18 cellular contexts compared by ENCODE assay signal in genomic region chr2:174772492-174772801, GRCh38. TPM values are rescaled to one million over a fixed set of nuclear protein-coding genes. Genes with fewer than 3 reads are reported as not detected.
DNase-seq lines count a peak whose midpoint lies in the region; ATAC-seq and TF ChIP-seq lines count a peak whose summit lies in the region.
"Had no signal": no experiment of that assay in that cellular context is flagged by ENCODE, and none has a peak within 500 bp of the region (broad histone marks: within the 10 kb centered on the region; RNA-seq: fewer than 3 reads in every experiment).

No MANE protein-coding gene starts in this region.

- TF ChIP-seq EP300 in sigmoid colon (IDR thresholded peaks at IDR 0.05): no peak

- ATAC-seq in GM23338: no peak
- ATAC-seq in PC-3: no peak
- ATAC-seq in mucosa of descending colon: no peak
- ATAC-seq: activated CD4-positive, CD25-positive, alpha-beta regulatory T cell treated with anti-CD3 and anti-CD28 coated beads, Interleukin-2, amount 50 U/mL, for 24 hours had no signal

- H3K9me2 ChIP-seq in GM23338 (ENCODE audit: insufficient read depth): 0 out of 2 replicates have a peak, but pooled peaks cover 5% of the 10 kb centered on the region
- no peaks in the 10 kb centered on the region for H3K9me2 ChIP-seq in PC-3 (replicated peaks; ENCODE audit: low read length)
- H3K9me2 ChIP-seq in hepatocyte (replicated peaks; ENCODE audit: insufficient read depth): no peaks in the 10 kb centered on the region

- H3K4me3 ChIP-seq in GM23338: no peak overlapping the region
- H3K4me3 ChIP-seq in PC-3 (ENCODE audit: low read length): no peak overlapping the region
- H3K4me3 ChIP-seq in hepatocyte: no peak overlapping the region
- H3K4me3 ChIP-seq in parathyroid adenoma (ENCODE audit: low read depth, low read length): no peak overlapping the region
- no peak overlapping the region for H3K4me3 ChIP-seq in mucosa of descending colon
- H3K4me3 ChIP-seq in sigmoid colon: no peak overlapping the region
- no peak overlapping the region for H3K4me3 ChIP-seq in Caco-2 (ENCODE audit: low read depth, low read length)

- no peaks in the 10 kb centered on the region for H3K9me3 Mint-ChIP-seq in GM23338
- H3K9me3 Mint-ChIP-seq in Caco-2 (ENCODE audit: unreplicated experiment): no peaks in the 10 kb centered on the region
- H3K9me3 Mint-ChIP-seq: activated naive CD4-positive, alpha-beta T cell treated with anti-CD3 and anti-CD28 coated beads, Interleukin-2, amount 50 U/mL, for 24 hours had no signal

- H3K4me1 Mint-ChIP-seq in GM23338: peaks cover 55% of the 10 kb centered on the region
- no peaks in the 10 kb centered on the region for H3K4me1 Mint-ChIP-seq in Caco-2 (ENCODE audit: low read depth, unreplicated experiment)

- H2AFZ ChIP-seq in GM23338: peak overlapping the region; percentile 4
- peak overlapping the region; percentile 67; the same call in 1 of the 2 replicates for H2AFZ ChIP-seq in PC-3 (ENCODE audit: low read length)
- H2AFZ ChIP-seq in hepatocyte: peak overlapping the region; percentile 60
- peak overlapping the region; percentile 90 for H2AFZ ChIP-seq in parathyroid adenoma

- H3F3A ChIP-seq in GM23338 (replicated peaks; ENCODE audit: low read depth) (peaks cover 23% of the 10 kb centered on the region), PC-3 (ENCODE audit: low read length, unreplicated experiment) (no peaks in the 10 kb centered on the region)

- H3K9ac ChIP-seq in PC-3 (ENCODE audit: low read length) (no peak overlapping the region), parathyroid adenoma (no peak overlapping the region)

- H3K27ac Mint-ChIP-seq in GM23338 (peak overlapping the region; percentile 95), Caco-2 (ENCODE audit: unreplicated experiment) (no peak overlapping the region)
- H3K27ac Mint-ChIP-seq: activated naive CD4-positive, alpha-beta T cell treated with anti-CD3 and anti-CD28 coated beads, Interleukin-2, amount 50 U/mL, for 24 hours had no signal

- H3K4me2 ChIP-seq in GM23338 (peak overlapping the region; percentile 28), PC-3 (ENCODE audit: low read length) (no peak overlapping the region), hepatocyte (no peak overlapping the region), parathyroid adenoma (ENCODE audit: low read length) (no peak overlapping the region)

- CTCF ChIA-PET in PC-3 (lab: Charles Lee): interaction anchor here (0.6 to 3.1 kb wide), 4 partner anchors 23 to 603 kb away, joined by 3 to 28 read pairs (median 8); no protein-coding TSS in a partner anchor
- CTCF ChIA-PET in Caco-2 (lab: Charles Lee): interaction anchor here (1.6 to 2.5 kb wide), 2 partner anchors 73 to 212 kb away, joined by 11 to 25 read pairs; no protein-coding TSS in a partner anchor

- BruUV-seq in PC-3 (replicated peaks; lab: Mats Ljungman, UMichigan): no TSS peak
- BruUV-seq in Caco-2 (replicated peaks; lab: Mats Ljungman, UMichigan): no TSS peak

- H3K4me3 Mint-ChIP-seq in GM23338 (peak overlapping the region; percentile 10; the same call in 1 of the 3 replicates), Caco-2 (ENCODE audit: unreplicated experiment) (no peak overlapping the region)
- H3K4me3 Mint-ChIP-seq: activated naive CD4-positive, alpha-beta T cell treated with anti-CD3 and anti-CD28 coated beads, Interleukin-2, amount 50 U/mL, for 24 hours had no signal

- WGBS in hepatocyte (ENCODE audit: low lambda C conversion rate, missing lambda C conversion rate): 85% methylated on average over 5 of the region's 5 CpGs
- WGBS in sigmoid colon, 2 donors: 75 to 79% methylated on average over 5 of the region's 5 CpGs

- H3K36me3 Mint-ChIP-seq in GM23338 (ENCODE audit: low read depth): no peaks in the 10 kb centered on the region; the same call in 2 of the 3 replicates
- no peaks in the 10 kb centered on the region for H3K36me3 Mint-ChIP-seq in Caco-2 (ENCODE audit: insufficient read depth, unreplicated experiment)
- H3K36me3 Mint-ChIP-seq: activated naive CD4-positive, alpha-beta T cell treated with anti-CD3 and anti-CD28 coated beads, Interleukin-2, amount 50 U/mL, for 24 hours had no signal

- H3K27me3 Mint-ChIP-seq in GM23338 (ENCODE audit: insufficient read depth, low read depth, poor library complexity) (peaks cover 9% of the 10 kb centered on the region), Caco-2 (ENCODE audit: insufficient read depth, unreplicated experiment) (peaks cover 2% of the 10 kb centered on the region)
- H3K27me3 Mint-ChIP-seq: activated naive CD4-positive, alpha-beta T cell treated with anti-CD3 and anti-CD28 coated beads, Interleukin-2, amount 50 U/mL, for 24 hours had no signal

- no peak for TF ChIP-seq POLR2A in sigmoid colon (IDR thresholded peaks at IDR 0.05)

- H3K4me1 ChIP-seq in GM23338 (ENCODE audit: insufficient read depth): peaks cover 35% of the 10 kb centered on the region
- peaks cover 8% of the 10 kb centered on the region; the same call in 1 of the 2 replicates for H3K4me1 ChIP-seq in PC-3 (ENCODE audit: insufficient read depth, low read length)
- peaks cover 22% of the 10 kb centered on the region for H3K4me1 ChIP-seq in hepatocyte (ENCODE audit: insufficient read depth)
- H3K4me1 ChIP-seq in parathyroid adenoma: peaks cover 11% of the 10 kb centered on the region
- H3K4me1 ChIP-seq in mucosa of descending colon (ENCODE audit: low read depth): no peaks in the 10 kb centered on the region
- peaks cover 0 to 20% (median 5%) of the 10 kb centered on the region in 4 donors for H3K4me1 ChIP-seq in sigmoid colon
- H3K4me1 ChIP-seq in Caco-2: peaks cover 5% of the 10 kb centered on the region; the same call in 1 of the 2 replicates

- H4K20me1 ChIP-seq in GM23338 (replicated peaks; ENCODE audit: insufficient read depth) (no peaks in the 10 kb centered on the region), PC-3 (ENCODE audit: low read length) (no peaks in the 10 kb centered on the region), hepatocyte (ENCODE audit: insufficient read depth, poor library complexity, severe bottlenecking) (no peaks in the 10 kb centered on the region)

- H3K79me2 ChIP-seq in GM23338 (replicated peaks; ENCODE audit: insufficient read depth): no peaks in the 10 kb centered on the region
- H3K79me2 ChIP-seq in PC-3 (ENCODE audit: low read length): no peaks in the 10 kb centered on the region
- no peaks in the 10 kb centered on the region for H3K79me2 ChIP-seq in hepatocyte
- H3K79me2 ChIP-seq in parathyroid adenoma: no peaks in the 10 kb centered on the region

- H3K9me3 ChIP-seq in PC-3 (ENCODE audit: low read length) (no peaks in the 10 kb centered on the region), hepatocyte (ENCODE audit: low read depth) (no peaks in the 10 kb centered on the region), parathyroid adenoma (ENCODE audit: control insufficient read depth, low read length) (no peaks in the 10 kb centered on the region), mucosa of descending colon (no peaks in the 10 kb centered on the region), sigmoid colon (no peaks in the 10 kb centered on the region), Caco-2 (no peaks in the 10 kb centered on the region)

- POLR2A ChIA-PET in PC-3 (lab: Charles Lee; ENCODE audit: unreplicated experiment) (no interaction called here), Caco-2 (lab: Charles Lee) (interaction anchor here (0.6 kb wide), 1 partner anchor 425 kb away, joined by 4 read pairs; no protein-coding TSS in a partner anchor)

- no peaks in the 10 kb centered on the region for H3K36me3 ChIP-seq in GM23338 (ENCODE audit: insufficient read depth)
- no peaks in the 10 kb centered on the region for H3K36me3 ChIP-seq in PC-3 (ENCODE audit: low read depth, low read length)
- H3K36me3 ChIP-seq in hepatocyte (replicated peaks; ENCODE audit: insufficient read depth, low read depth): no peaks in the 10 kb centered on the region
- H3K36me3 ChIP-seq in parathyroid adenoma (ENCODE audit: control insufficient read depth, insufficient read depth, low read length): no peaks in the 10 kb centered on the region
- no peaks in the 10 kb centered on the region for H3K36me3 ChIP-seq in mucosa of descending colon (ENCODE audit: low read depth)
- no peaks in the 10 kb centered on the region for H3K36me3 ChIP-seq in sigmoid colon
- H3K36me3 ChIP-seq in Caco-2 (ENCODE audit: control insufficient read depth, insufficient read depth, low read length): no peaks in the 10 kb centered on the region

- H3K27me3 ChIP-seq in GM23338 (ENCODE audit: insufficient read depth) (no peaks in the 10 kb centered on the region), PC-3 (ENCODE audit: low read length) (no peaks in the 10 kb centered on the region), hepatocyte (no peaks in the 10 kb centered on the region), parathyroid adenoma (ENCODE audit: control insufficient read depth, insufficient read depth, low read length) (no peaks in the 10 kb centered on the region), sigmoid colon (no peaks in the 10 kb centered on the region), Caco-2 (replicated peaks; ENCODE audit: control insufficient read depth, insufficient read depth, low read length) (no peaks in the 10 kb centered on the region)

- TF ChIP-seq CTCF in GM23338 (conservative IDR thresholded peaks at IDR 0.05; ENCODE audit: low read depth in 2 of 2) (no peak), PC-3 (conservative IDR thresholded peaks at IDR 0.05; ENCODE audit: low read depth, low read length) (no peak), hepatocyte (IDR thresholded peaks at IDR 0.05; ENCODE audit: poor library complexity) (no peak), parathyroid adenoma (IDR thresholded peaks at IDR 0.05) (no peak), mucosa of descending colon (IDR thresholded peaks at IDR 0.05) (no peak), sigmoid colon (IDR thresholded peaks at IDR 0.05) (no peak), Caco-2 (IDR thresholded peaks at IDR 0.05; ENCODE audit: insufficient read depth in 1 of 2, low read depth in 1 of 2, low read length in 1 of 2, severe bottlenecking in 1 of 2, unreplicated experiment in 1 of 2) (no peak)

- intact Hi-C loops in PC-3 (cut with micrococcal nuclease) (no loop called here), mucosa of descending colon (cut with DNase I, micrococcal nuclease) (loop anchor here (5.0 to 10.0 kb wide), 2 partner anchors 212 to 225 kb away; no protein-coding TSS in a partner anchor), sigmoid colon (cut with DNase I) (no loop called here), Caco-2 (cut with micrococcal nuclease; ENCODE audit: unreplicated experiment) (loop anchor here (10.0 kb wide), 1 partner anchor 112 kb away; no protein-coding TSS in a partner anchor)

- H3K27ac ChIP-seq in GM23338 (ENCODE audit: low read depth) (peak overlapping the region; percentile 86), PC-3 (ENCODE audit: low read length) (no peak overlapping the region), hepatocyte (peak overlapping the region; percentile 39), parathyroid adenoma (no peak overlapping the region), sigmoid colon (peak overlapping the region in 2 of 4 donors; percentile 17 to 51)
- H3K27ac ChIP-seq: epithelial cell of prostate, HL-60 had no signal

- DNase-seq in GM23338 (ENCODE audit: low spot score) (no peak), PC-3 (no peak), hepatocyte (ENCODE audit: low spot score) (no peak), mucosa of descending colon (no peak), sigmoid colon (no peak), Caco-2 (no peak)
- DNase-seq in activated CD8-positive, alpha-beta memory T cell treated with anti-CD3 and anti-CD28 coated beads, Interleukin-2, amount 50 U/mL, for 48 hours: no peak
- DNase-seq: central memory CD4-positive, alpha-beta T cell; NCI-H1694 treated with DMSO at 0.1 percent for 48 hours had no signal

RNA-seq across cellular contexts. Expression of gene CHRNA1, which starts 8.2 kb away (rescaled TPM):
- total RNA-seq in GM23338 (2014; rRNA removed; shearing (Covaris generic)): not detected in 2 replicates
- polyA plus RNA-seq in GM23338 (2016; fragmentation: Nextera tagmentation; extraction: Ambion mirVana) (not detected in 2 replicates), hepatocyte (1.5 and 1.6 TPM in 2 replicates), sigmoid colon (1 to 10 TPM in 2 of 3 donors, under 1 TPM in 1; 0.32 to 2.1 (median 1.2) TPM)
- total RNA-seq in PC-3 (2014; rRNA removed) (0.23 and 1.8 TPM in 2 replicates), hepatocyte (1.9 and 2.5 TPM in 2 replicates), mucosa of descending colon (1 to 10 TPM in 2 of 3 donors, under 1 TPM in 1; 0.76 to 2.6 (median 1.4) TPM), sigmoid colon (not detected), Caco-2 (2022) (not detected in 2 replicates)
- total RNA-seq: liver; NCI-H460; T-helper 1 cell treated with Interleukin-12 subunit alpha and Interleukin-12 subunit beta and Interleukin-4 antibody, amounts not matched to agents 30 ng/mL and 1 ng/mL, for 36 hours had no signal
- polyA plus RNA-seq: BJ, liver had no signal

Comparison
In these comparisons a context has a peak if more than half of its experiments do, and no peak if none do; other contexts are left out.
1. H2AFZ ChIP-seq: peak in every context shown above with its lines; median percentile 90 in parathyroid adenoma; 67 in PC-3; 60 in hepatocyte; 4 in GM23338.
2. H3K27ac ChIP-seq: peak in GM23338 (single experiment) and hepatocyte (single experiment); none in PC-3 (single experiment) and parathyroid adenoma (single experiment).
3. intact Hi-C loops: an anchor here in mucosa of descending colon (5.0 to 10.0 kb wide) and Caco-2 (10.0 kb wide); none called in PC-3 and sigmoid colon.